In genomic region chr1:178488393-178488792, GRCh38 we compare ENCODE assay signal across 28 cellular contexts. TPM values are rescaled to one million over a fixed set of nuclear protein-coding genes. Genes with fewer than 3 reads are reported as not detected.
"Had no signal": no experiment of that assay in that cellular context is flagged by ENCODE, and none has a peak within 500 bp of the region (broad histone marks: within the 10 kb centered on the region; RNA-seq: fewer than 3 reads in every experiment).

No MANE protein-coding gene starts in this region.

- H3K27me3 ChIP-seq: adrenal gland, body of pancreas, SJCRH30 had no signal

- H3K9me3 ChIP-seq: adrenal gland, body of pancreas, SJCRH30, SK-N-SH had no signal

- H3K4me2 ChIP-seq: KMS-11, SK-N-SH had no signal

- H3K36me3 ChIP-seq: adrenal gland, SJCRH30 had no signal

- ATAC-seq: activated CD8-positive, alpha-beta T cell treated with anti-CD3 and anti-CD28 coated beads for 36 hours; activated naive CD4-positive, alpha-beta T cell treated with anti-CD3 and anti-CD28 coated beads, Interleukin-2, amount 50 U/mL, for 72 hours; body of pancreas; Panc1 had no signal

- H3K4me3 ChIP-seq: adrenal gland, body of pancreas, SJCRH30 had no signal

- H3K27ac ChIP-seq: adrenal gland, body of pancreas, KMS-11, SJCRH30 had no signal

- H3K4me1 ChIP-seq: body of pancreas, SJCRH30 had no signal

- DNase-seq: activated CD4-positive, alpha-beta T cell treated with anti-CD3 and anti-CD28 coated beads, Interleukin-2, amount 10 ng/mL, durations not matched to agents 24 days and 14 days; activated CD4-positive, alpha-beta T cell treated with anti-CD3 and anti-CD28 coated beads, Interleukin-2, amount 50 U/mL, for 4 hours; activated CD8-positive, alpha-beta T cell treated with anti-CD3 and anti-CD28 coated beads for 36 hours; activated gamma-delta T cell treated with Interleukin-2 at 50 U/mL for 16 hours; activated naive CD4-positive, alpha-beta T cell treated with anti-CD3 and anti-CD28 coated beads for 36 hours; activated T-cell treated with anti-CD3 and anti-CD28 coated beads, Interleukin-2, amount 50 U/mL, for 4 hours; adrenal gland; body of pancreas; MM.1S; MV-4-11; NCI-H1092; NCI-H1436 treated with DMSO at 0.1 percent for 48 hours; NCI-H1694 treated with DMSO at 0.1 percent for 48 hours; NCI-H2029; NCI-H345; NCI-H524 treated with DMSO at 0.1 percent for 48 hours; SHP77; SJCRH30; SK-N-SH had no signal

RNA-seq across cellular contexts. Expression of gene CLEC20A, which starts 8.4 kb away (rescaled TPM):
- total RNA-seq: activated CD4-positive, alpha-beta T cell treated with anti-CD3 and anti-CD28 coated beads, Interleukin-2, amount 10 ng/mL, durations not matched to agents 24 days and 14 days; activated CD8-positive, alpha-beta T cell treated with anti-CD3 and anti-CD28 coated beads for 36 hours; activated naive CD4-positive, alpha-beta T cell treated with anti-CD3 and anti-CD28 coated beads for 36 hours; activated naive CD4-positive, alpha-beta T cell treated with anti-CD3 and anti-CD28 coated beads, Interleukin-2, amount 50 U/mL, for 72 hours; activated T-cell treated with anti-CD3 and anti-CD28 coated beads, Interleukin-2, amount 50 U/mL, for 4 hours; activated T-helper 1 cell treated with anti-CD3 and anti-CD28 coated beads, Interleukin-12 subunit alpha, Interleukin-12 subunit beta, Interleukin-2, Interleukin-4 antibody, amounts not matched to agents 30 ng/mL and 10 ng/mL and 1 ng/mL, durations not matched to agents 14 hours and 24 hours and 36 hours; adrenal gland; astrocyte; body of pancreas; bronchial epithelial cell; LHCN-M2; NCI-H460; RPMI7951; SJCRH30 had no signal

RNA-seq across cellular contexts. Expression of gene TEX35, which starts 24.5 kb away (rescaled TPM):
- total RNA-seq: activated CD4-positive, alpha-beta T cell treated with anti-CD3 and anti-CD28 coated beads, Interleukin-2, amount 10 ng/mL, durations not matched to agents 24 days and 14 days; activated CD8-positive, alpha-beta T cell treated with anti-CD3 and anti-CD28 coated beads for 36 hours; activated naive CD4-positive, alpha-beta T cell treated with anti-CD3 and anti-CD28 coated beads for 36 hours; activated naive CD4-positive, alpha-beta T cell treated with anti-CD3 and anti-CD28 coated beads, Interleukin-2, amount 50 U/mL, for 72 hours; activated T-cell treated with anti-CD3 and anti-CD28 coated beads, Interleukin-2, amount 50 U/mL, for 4 hours; activated T-helper 1 cell treated with anti-CD3 and anti-CD28 coated beads, Interleukin-12 subunit alpha, Interleukin-12 subunit beta, Interleukin-2, Interleukin-4 antibody, amounts not matched to agents 30 ng/mL and 10 ng/mL and 1 ng/mL, durations not matched to agents 14 hours and 24 hours and 36 hours; adrenal gland; astrocyte; body of pancreas; bronchial epithelial cell; NCI-H460; RPMI7951; SJCRH30 had no signal
